ENCODE assay signal across 1 cellular context in the genomic region with DNA sequence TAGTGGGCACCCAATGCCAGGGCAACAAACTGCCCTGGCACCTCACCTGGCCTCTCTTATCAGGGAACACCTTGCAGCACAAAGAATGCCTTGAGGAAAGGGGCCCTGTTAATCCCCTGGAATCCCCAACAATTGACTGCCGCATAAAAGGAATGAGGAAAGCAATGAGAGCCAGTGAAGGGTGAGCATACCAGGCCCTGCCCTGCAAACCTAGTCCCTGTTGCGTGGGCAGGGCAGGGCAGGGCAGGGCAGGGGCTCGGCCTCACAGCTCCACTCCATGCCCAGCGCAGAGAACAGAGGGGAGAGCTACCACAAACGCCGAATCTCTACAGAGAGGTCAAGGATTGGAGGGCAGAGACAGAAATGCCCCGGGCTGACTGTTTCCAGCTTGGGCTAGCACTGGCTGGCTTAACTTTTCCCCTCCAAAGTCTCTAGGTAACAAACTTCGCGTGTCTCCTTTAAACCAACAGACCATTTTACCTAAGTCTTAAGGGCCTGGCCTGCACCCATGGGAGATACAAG.
TF ChIP-seq lines count a peak whose summit lies in the region.

No MANE protein-coding gene starts in this region.

TF ChIP-seq in HepG2, 621 proteins besides CTCF, POLR2A, EP300 and RAD21 (continued from another document):
- TF ChIP-seq, protein P1, sequence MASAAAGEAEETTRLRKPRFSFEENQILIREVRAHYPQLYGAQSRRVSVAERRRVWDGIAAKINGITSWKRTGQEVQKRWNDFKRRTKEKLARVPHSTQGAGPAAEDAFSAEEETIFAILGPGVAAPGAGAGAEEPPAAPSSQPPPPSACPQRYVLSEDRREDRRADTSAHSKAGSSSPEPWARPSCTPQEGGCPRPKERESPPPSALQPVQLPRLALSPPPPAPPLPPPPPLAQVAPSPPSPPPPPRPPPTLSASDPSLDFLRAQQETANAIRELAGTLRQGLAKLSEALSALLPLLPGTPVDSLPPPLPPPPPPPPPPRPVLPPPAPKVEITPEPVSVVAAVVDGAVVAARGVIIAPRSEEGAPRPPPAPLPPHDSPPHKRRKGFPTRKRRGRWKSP (CRISPR knock-in tag; IDR thresholded peaks at IDR 0.05), result peak; percentile 21; the same call in 1 of the 2 replicates
- peak; percentile 16; the same call in 1 of the 2 replicates for TF ChIP-seq ZSCAN21 (CRISPR knock-in tag; IDR thresholded peaks at IDR 0.05; ENCODE audit: borderline replicate concordance)
- TF ChIP-seq HNF4G (IDR thresholded peaks at IDR 0.05; ENCODE audit: borderline replicate concordance, low read depth, low read length), result no peak
- TF ChIP-seq HNF4G (CRISPR knock-in tag; IDR thresholded peaks at IDR 0.05; ENCODE audit: borderline replicate concordance, low read depth), result no peak
- TF ChIP-seq SOX6 (IDR thresholded peaks at IDR 0.05), result no peak
- TF ChIP-seq SOX6 (CRISPR knock-in tag; IDR thresholded peaks at IDR 0.05), result no peak
- peak; percentile 36; the same call in 1 of the 2 replicates for TF ChIP-seq YEATS4 (CRISPR knock-in tag; IDR thresholded peaks at IDR 0.05; ENCODE audit: borderline replicate concordance)
- TF ChIP-seq, protein P2, sequence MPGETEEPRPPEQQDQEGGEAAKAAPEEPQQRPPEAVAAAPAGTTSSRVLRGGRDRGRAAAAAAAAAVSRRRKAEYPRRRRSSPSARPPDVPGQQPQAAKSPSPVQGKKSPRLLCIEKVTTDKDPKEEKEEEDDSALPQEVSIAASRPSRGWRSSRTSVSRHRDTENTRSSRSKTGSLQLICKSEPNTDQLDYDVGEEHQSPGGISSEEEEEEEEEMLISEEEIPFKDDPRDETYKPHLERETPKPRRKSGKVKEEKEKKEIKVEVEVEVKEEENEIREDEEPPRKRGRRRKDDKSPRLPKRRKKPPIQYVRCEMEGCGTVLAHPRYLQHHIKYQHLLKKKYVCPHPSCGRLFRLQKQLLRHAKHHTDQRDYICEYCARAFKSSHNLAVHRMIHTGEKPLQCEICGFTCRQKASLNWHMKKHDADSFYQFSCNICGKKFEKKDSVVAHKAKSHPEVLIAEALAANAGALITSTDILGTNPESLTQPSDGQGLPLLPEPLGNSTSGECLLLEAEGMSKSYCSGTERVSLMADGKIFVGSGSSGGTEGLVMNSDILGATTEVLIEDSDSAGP (CRISPR knock-in tag; IDR thresholded peaks at IDR 0.05; ENCODE audit: borderline replicate concordance), result 0 out of 2 replicates have a peak, but pooled peaks have one; percentile 12
- TF ChIP-seq ATF7 (IDR thresholded peaks at IDR 0.05), result no peak
- no peak for TF ChIP-seq ATF7 (CRISPR knock-in tag; IDR thresholded peaks at IDR 0.05)
- TF ChIP-seq ZNF251 (CRISPR knock-in tag; IDR thresholded peaks at IDR 0.05), result no peak
